1 cellular context compared by ENCODE assay signal in genomic region chr1:167936930-167937708, GRCh38.
TF ChIP-seq lines count a peak whose summit lies in the region.

MPC2 (minus strand) TSS chr1:167937072; CDS start chr1:167935841, 1,231 bp downstream.

TF ChIP-seq in GM12878, 131 proteins besides CTCF, POLR2A, EP300 and RAD21 (continued from another document and continues in another):
- TF ChIP-seq KDM1A (IDR thresholded peaks at IDR 0.05; ENCODE audit: borderline replicate concordance): no peak
- no peak for TF ChIP-seq MYC (IDR thresholded peaks at IDR 0.05; ENCODE audit: insufficient read depth, insufficient read length, insufficient replicate concordance, low read length, severe bottlenecking)
- TF ChIP-seq MEF2B (IDR thresholded peaks at IDR 0.05; ENCODE audit: partially characterized antibody, poor library complexity, severe bottlenecking): no peak
- TF ChIP-seq YY1 (IDR thresholded peaks at IDR 0.05; ENCODE audit: low read depth, low read length): no peak
- TF ChIP-seq, protein P1, sequence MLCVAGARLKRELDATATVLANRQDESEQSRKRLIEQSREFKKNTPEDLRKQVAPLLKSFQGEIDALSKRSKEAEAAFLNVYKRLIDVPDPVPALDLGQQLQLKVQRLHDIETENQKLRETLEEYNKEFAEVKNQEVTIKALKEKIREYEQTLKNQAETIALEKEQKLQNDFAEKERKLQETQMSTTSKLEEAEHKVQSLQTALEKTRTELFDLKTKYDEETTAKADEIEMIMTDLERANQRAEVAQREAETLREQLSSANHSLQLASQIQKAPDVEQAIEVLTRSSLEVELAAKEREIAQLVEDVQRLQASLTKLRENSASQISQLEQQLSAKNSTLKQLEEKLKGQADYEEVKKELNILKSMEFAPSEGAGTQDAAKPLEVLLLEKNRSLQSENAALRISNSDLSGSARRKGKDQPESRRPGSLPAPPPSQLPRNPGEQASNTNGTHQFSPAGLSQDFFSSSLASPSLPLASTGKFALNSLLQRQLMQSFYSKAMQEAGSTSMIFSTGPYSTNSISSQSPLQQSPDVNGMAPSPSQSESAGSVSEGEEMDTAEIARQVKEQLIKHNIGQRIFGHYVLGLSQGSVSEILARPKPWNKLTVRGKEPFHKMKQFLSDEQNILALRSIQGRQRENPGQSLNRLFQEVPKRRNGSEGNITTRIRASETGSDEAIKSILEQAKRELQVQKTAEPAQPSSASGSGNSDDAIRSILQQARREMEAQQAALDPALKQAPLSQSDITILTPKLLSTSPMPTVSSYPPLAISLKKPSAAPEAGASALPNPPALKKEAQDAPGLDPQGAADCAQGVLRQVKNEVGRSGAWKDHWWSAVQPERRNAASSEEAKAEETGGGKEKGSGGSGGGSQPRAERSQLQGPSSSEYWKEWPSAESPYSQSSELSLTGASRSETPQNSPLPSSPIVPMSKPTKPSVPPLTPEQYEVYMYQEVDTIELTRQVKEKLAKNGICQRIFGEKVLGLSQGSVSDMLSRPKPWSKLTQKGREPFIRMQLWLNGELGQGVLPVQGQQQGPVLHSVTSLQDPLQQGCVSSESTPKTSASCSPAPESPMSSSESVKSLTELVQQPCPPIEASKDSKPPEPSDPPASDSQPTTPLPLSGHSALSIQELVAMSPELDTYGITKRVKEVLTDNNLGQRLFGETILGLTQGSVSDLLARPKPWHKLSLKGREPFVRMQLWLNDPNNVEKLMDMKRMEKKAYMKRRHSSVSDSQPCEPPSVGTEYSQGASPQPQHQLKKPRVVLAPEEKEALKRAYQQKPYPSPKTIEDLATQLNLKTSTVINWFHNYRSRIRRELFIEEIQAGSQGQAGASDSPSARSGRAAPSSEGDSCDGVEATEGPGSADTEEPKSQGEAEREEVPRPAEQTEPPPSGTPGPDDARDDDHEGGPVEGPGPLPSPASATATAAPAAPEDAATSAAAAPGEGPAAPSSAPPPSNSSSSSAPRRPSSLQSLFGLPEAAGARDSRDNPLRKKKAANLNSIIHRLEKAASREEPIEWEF (IDR thresholded peaks at IDR 0.05; ENCODE audit: insufficient replicate concordance, low read depth, low read length): no peak
- 0 out of 2 replicates have a peak, but pooled peaks have one; percentile 26 for TF ChIP-seq ESRRA (IDR thresholded peaks at IDR 0.05; ENCODE audit: low read length)
- TF ChIP-seq BCL11A (IDR thresholded peaks at IDR 0.05; ENCODE audit: low read depth, low read length): no peak
- TF ChIP-seq, protein P2, sequence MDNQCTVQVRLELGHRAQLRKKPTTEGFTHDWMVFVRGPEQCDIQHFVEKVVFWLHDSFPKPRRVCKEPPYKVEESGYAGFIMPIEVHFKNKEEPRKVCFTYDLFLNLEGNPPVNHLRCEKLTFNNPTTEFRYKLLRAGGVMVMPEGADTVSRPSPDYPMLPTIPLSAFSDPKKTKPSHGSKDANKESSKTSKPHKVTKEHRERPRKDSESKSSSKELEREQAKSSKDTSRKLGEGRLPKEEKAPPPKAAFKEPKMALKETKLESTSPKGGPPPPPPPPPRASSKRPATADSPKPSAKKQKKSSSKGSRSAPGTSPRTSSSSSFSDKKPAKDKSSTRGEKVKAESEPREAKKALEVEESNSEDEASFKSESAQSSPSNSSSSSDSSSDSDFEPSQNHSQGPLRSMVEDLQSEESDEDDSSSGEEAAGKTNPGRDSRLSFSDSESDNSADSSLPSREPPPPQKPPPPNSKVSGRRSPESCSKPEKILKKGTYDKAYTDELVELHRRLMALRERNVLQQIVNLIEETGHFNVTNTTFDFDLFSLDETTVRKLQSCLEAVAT (IDR thresholded peaks at IDR 0.05): peak; percentile 73
- TF ChIP-seq RFX5 (IDR thresholded peaks at IDR 0.05; ENCODE audit: low read depth, low read length): no peak
- TF ChIP-seq, protein P3, sequence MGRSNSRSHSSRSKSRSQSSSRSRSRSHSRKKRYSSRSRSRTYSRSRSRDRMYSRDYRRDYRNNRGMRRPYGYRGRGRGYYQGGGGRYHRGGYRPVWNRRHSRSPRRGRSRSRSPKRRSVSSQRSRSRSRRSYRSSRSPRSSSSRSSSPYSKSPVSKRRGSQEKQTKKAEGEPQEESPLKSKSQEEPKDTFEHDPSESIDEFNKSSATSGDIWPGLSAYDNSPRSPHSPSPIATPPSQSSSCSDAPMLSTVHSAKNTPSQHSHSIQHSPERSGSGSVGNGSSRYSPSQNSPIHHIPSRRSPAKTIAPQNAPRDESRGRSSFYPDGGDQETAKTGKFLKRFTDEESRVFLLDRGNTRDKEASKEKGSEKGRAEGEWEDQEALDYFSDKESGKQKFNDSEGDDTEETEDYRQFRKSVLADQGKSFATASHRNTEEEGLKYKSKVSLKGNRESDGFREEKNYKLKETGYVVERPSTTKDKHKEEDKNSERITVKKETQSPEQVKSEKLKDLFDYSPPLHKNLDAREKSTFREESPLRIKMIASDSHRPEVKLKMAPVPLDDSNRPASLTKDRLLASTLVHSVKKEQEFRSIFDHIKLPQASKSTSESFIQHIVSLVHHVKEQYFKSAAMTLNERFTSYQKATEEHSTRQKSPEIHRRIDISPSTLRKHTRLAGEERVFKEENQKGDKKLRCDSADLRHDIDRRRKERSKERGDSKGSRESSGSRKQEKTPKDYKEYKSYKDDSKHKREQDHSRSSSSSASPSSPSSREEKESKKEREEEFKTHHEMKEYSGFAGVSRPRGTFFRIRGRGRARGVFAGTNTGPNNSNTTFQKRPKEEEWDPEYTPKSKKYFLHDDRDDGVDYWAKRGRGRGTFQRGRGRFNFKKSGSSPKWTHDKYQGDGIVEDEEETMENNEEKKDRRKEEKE (IDR thresholded peaks at IDR 0.05): no peak
- no peak for TF ChIP-seq ATF7 (IDR thresholded peaks at IDR 0.05; ENCODE audit: low read depth)
- no peak for TF ChIP-seq PAX5 (IDR thresholded peaks at IDR 0.05; ENCODE audit: borderline replicate concordance, low read depth, low read length)
- no peak; the same call in 1 of the 2 replicates for TF ChIP-seq SMAD5 (IDR thresholded peaks at IDR 0.05; ENCODE audit: low read depth)
- 0 out of 2 replicates have a peak, but pooled peaks have one; percentile 15 for TF ChIP-seq BACH1 (IDR thresholded peaks at IDR 0.05; ENCODE audit: borderline replicate concordance)
- TF ChIP-seq FOS (IDR thresholded peaks at IDR 0.05; ENCODE audit: borderline replicate concordance, extremely low read depth, insufficient read length): no peak
- peak; percentile 55 for TF ChIP-seq NKRF (conservative IDR thresholded peaks at IDR 0.05)
- TF ChIP-seq IKZF2 (IDR thresholded peaks at IDR 0.05): peak; percentile 70 to 80
- TF ChIP-seq SIX5 (IDR thresholded peaks at IDR 0.05; ENCODE audit: low read depth, low read length, severe bottlenecking): no peak
- TF ChIP-seq, protein P4, sequence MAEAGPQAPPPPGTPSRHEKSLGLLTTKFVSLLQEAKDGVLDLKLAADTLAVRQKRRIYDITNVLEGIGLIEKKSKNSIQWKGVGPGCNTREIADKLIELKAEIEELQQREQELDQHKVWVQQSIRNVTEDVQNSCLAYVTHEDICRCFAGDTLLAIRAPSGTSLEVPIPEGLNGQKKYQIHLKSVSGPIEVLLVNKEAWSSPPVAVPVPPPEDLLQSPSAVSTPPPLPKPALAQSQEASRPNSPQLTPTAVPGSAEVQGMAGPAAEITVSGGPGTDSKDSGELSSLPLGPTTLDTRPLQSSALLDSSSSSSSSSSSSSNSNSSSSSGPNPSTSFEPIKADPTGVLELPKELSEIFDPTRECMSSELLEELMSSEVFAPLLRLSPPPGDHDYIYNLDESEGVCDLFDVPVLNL (IDR thresholded peaks at IDR 0.05; ENCODE audit: low read depth, low read length): no peak
- no peak for TF ChIP-seq ZNF274 (IDR thresholded peaks at IDR 0.05; ENCODE audit: insufficient read depth, insufficient read length)
- TF ChIP-seq BHLHE40 (IDR thresholded peaks at IDR 0.05; ENCODE audit: borderline replicate concordance in 1 of 2, low read depth in 2 of 2, low read length in 1 of 2): no peak; a peak in 1 of 4 replicates
- TF ChIP-seq NFXL1 (IDR thresholded peaks at IDR 0.05; ENCODE audit: borderline replicate concordance): no peak
- TF ChIP-seq, protein P5, sequence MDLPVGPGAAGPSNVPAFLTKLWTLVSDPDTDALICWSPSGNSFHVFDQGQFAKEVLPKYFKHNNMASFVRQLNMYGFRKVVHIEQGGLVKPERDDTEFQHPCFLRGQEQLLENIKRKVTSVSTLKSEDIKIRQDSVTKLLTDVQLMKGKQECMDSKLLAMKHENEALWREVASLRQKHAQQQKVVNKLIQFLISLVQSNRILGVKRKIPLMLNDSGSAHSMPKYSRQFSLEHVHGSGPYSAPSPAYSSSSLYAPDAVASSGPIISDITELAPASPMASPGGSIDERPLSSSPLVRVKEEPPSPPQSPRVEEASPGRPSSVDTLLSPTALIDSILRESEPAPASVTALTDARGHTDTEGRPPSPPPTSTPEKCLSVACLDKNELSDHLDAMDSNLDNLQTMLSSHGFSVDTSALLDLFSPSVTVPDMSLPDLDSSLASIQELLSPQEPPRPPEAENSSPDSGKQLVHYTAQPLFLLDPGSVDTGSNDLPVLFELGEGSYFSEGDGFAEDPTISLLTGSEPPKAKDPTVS (IDR thresholded peaks at IDR 0.05; ENCODE audit: low read depth, low read length): no peak
- 0 out of 2 replicates have a peak, but pooled peaks have one; percentile 16 for TF ChIP-seq FOXM1 (IDR thresholded peaks at IDR 0.05; ENCODE audit: low read depth, low read length)
- no peak for TF ChIP-seq FOXK2 (IDR thresholded peaks at IDR 0.05)
- no peak for TF ChIP-seq CBX3 (IDR thresholded peaks at IDR 0.05; ENCODE audit: borderline replicate concordance, low read depth)
- TF ChIP-seq PAX8 (IDR thresholded peaks at IDR 0.05): 0 out of 2 replicates have a peak, but pooled peaks have one; percentile 41
- no peak for TF ChIP-seq RBBP5 (conservative IDR thresholded peaks at IDR 0.05)
- TF ChIP-seq KLF5 (IDR thresholded peaks at IDR 0.05; ENCODE audit: partially characterized antibody): no peak
- no peak for TF ChIP-seq CEBPB (IDR thresholded peaks at IDR 0.05; ENCODE audit: borderline replicate concordance in 1 of 2, low read depth in 2 of 2, low read length in 2 of 2)
- no peak for TF ChIP-seq LARP7 (IDR thresholded peaks at IDR 0.05)
- no peak for TF ChIP-seq RCOR1 (conservative IDR thresholded peaks at IDR 0.05; ENCODE audit: low read depth, low read length)
- peak; percentile 41 for TF ChIP-seq SMAD1 (IDR thresholded peaks at IDR 0.05; ENCODE audit: low read depth, partially characterized antibody)
- no peak for TF ChIP-seq SMC3 (IDR thresholded peaks at IDR 0.05; ENCODE audit: borderline replicate concordance, low read length)
- TF ChIP-seq ZBTB33 (IDR thresholded peaks at IDR 0.05): no peak
- TF ChIP-seq ZNF384 (IDR thresholded peaks at IDR 0.05; ENCODE audit: borderline replicate concordance, low read depth, low read length): no peak
- TF ChIP-seq SMARCA5 (IDR thresholded peaks at IDR 0.05): 0 out of 2 replicates have a peak, but pooled peaks have one; percentile 35
- TF ChIP-seq MTA3 (IDR thresholded peaks at IDR 0.05; ENCODE audit: borderline replicate concordance, low read length): no peak
- TF ChIP-seq IRF4 (IDR thresholded peaks at IDR 0.05; ENCODE audit: low read depth, low read length): peak; percentile 74
- TF ChIP-seq TARDBP (IDR thresholded peaks at IDR 0.05; ENCODE audit: borderline replicate concordance): no peak
- TF ChIP-seq SREBF1 (IDR thresholded peaks at IDR 0.05; ENCODE audit: low read length): no peak
- TF ChIP-seq DPF2 (IDR thresholded peaks at IDR 0.05): peak; percentile 59
- 0 out of 2 replicates have a peak, but pooled peaks have one; percentile 4 for TF ChIP-seq TCF3 (IDR thresholded peaks at IDR 0.05; ENCODE audit: borderline replicate concordance, insufficient read depth, low read depth, low read length)
- TF ChIP-seq, protein P6, sequence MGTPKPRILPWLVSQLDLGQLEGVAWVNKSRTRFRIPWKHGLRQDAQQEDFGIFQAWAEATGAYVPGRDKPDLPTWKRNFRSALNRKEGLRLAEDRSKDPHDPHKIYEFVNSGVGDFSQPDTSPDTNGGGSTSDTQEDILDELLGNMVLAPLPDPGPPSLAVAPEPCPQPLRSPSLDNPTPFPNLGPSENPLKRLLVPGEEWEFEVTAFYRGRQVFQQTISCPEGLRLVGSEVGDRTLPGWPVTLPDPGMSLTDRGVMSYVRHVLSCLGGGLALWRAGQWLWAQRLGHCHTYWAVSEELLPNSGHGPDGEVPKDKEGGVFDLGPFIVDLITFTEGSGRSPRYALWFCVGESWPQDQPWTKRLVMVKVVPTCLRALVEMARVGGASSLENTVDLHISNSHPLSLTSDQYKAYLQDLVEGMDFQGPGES (IDR thresholded peaks at IDR 0.05): no peak
- TF ChIP-seq ZNF622 (IDR thresholded peaks at IDR 0.05): no peak
- TF ChIP-seq YBX1 (IDR thresholded peaks at IDR 0.05): no peak
- no peak for TF ChIP-seq NFYA (IDR thresholded peaks at IDR 0.05; ENCODE audit: borderline replicate concordance, low read depth, low read length)
- TF ChIP-seq, protein P7, sequence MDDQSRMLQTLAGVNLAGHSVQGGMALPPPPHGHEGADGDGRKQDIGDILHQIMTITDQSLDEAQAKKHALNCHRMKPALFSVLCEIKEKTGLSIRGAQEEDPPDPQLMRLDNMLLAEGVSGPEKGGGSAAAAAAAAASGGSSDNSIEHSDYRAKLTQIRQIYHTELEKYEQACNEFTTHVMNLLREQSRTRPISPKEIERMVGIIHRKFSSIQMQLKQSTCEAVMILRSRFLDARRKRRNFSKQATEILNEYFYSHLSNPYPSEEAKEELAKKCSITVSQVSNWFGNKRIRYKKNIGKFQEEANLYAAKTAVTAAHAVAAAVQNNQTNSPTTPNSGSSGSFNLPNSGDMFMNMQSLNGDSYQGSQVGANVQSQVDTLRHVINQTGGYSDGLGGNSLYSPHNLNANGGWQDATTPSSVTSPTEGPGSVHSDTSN (IDR thresholded peaks at IDR 0.05; ENCODE audit: insufficient replicate concordance, low read depth, low read length): no peak
